Comparison of ENCODE assay signal across 1 cellular context in the genomic region with DNA sequence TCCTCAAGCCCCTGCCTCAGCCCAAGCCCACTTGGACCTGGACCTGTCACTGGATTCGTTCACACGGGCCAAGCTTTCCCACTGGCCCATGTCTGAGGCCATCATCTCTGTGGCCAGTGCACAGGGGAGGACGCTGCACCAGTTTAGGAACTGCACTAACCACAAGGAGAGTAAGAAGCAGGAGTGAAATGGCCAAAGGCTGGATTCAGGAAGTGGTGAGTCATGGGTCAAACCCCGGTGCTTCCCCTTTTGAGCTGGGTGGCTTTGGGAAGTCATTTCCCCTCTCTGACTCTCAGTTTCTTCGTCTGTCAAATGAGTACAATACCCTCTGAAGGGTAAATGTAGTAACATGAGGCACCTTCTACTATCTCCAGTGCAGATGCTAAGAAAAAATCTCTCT.
A peak's percentile ranks its signal among the peaks of the same experiment; 100 is the strongest.
TF ChIP-seq lines count a peak whose summit lies in the region.

No MANE protein-coding gene starts in this region.

TF ChIP-seq in HCT116, 20 proteins besides CTCF, POLR2A, EP300 and RAD21 (continued from another document):
- TF ChIP-seq SIN3A (IDR thresholded peaks at IDR 0.05; ENCODE audit: low read depth) (no peak), REST (IDR thresholded peaks at IDR 0.05; ENCODE audit: low read depth) (no peak), SP1 (IDR thresholded peaks at IDR 0.05; ENCODE audit: low read depth) (peak; percentile 54), POLR2AphosphoS5 (IDR thresholded peaks at IDR 0.05; ENCODE audit: low read depth, low read length) (peak; percentile 23; the same call in 1 of the 2 replicates), ZNF274 (IDR thresholded peaks at IDR 0.05; ENCODE audit: low read depth, low read length) (no peak)
TF ChIP-seq in HCT116: peak in this region for 5.
